14 cellular contexts compared by ENCODE assay signal in the genomic region with DNA sequence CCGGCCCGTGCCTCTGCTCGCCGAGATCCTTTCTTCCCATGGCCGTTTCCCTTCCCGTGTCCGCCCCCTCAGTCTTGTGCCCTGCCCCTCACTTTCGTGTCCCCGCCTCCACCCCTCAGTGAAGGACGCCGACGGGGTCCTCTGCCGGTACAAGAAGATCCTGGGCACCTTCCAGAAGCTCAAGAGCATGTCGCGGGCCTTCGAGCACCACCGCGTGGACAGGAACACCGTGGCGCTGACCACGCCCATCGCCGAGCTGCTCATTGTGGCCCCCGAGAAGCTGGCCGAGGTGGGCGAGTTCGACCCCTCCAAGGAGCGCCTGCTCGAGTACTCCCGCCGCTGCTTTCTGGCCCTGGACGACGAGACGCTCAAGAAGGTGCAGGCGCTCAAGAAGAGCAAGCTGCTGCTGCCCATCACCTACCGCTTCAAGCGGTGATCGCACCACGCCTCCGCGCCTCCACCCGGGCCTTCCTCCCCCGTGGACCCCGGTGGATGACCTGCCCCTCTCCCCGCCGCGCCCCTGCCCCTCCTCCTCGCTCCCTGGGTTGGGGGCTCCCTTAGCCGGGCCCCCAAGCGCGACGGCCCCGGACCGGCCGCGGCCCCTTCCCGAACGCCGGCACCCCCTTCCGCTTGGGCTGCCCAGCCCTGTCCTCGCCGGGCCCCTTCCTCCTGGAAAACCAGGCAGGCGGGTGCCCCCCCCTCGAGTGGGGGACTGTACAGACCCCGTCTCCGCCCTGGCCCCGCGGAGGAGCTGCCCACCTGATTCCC. TPM values are rescaled to one million over a fixed set of nuclear protein-coding genes. Genes with fewer than 3 reads are reported as not detected.
DNase-seq lines count a peak whose midpoint lies in the region; ATAC-seq and TF ChIP-seq lines count a peak whose summit lies in the region.
"Had no signal": no experiment of that assay in that cellular context is flagged by ENCODE, and none has a peak within 500 bp of the region (broad histone marks: within the 10 kb centered on the region; RNA-seq: fewer than 3 reads in every experiment).

No MANE protein-coding gene starts in this region.

- H3K4me1 ChIP-seq in iPS-15b (ENCODE audit: control insufficient read depth, insufficient read depth, low read length), result peaks cover under 1% of the 10 kb centered on the region
- H3K4me1 ChIP-seq in spleen, result peaks cover 35 to 76% (median 56%) of the 10 kb centered on the region in 6 donors

- H3K36me3 ChIP-seq in iPS-15b (ENCODE audit: control insufficient read depth, insufficient read depth, low read length) (peaks cover 2% of the 10 kb centered on the region), spleen (peaks cover 0 to 29% (median 0%) of the 10 kb centered on the region in 6 donors)
- H3K36me3 ChIP-seq: thyroid gland had no signal

- peak overlapping the region; percentile 68 for H3K4me3 ChIP-seq in iPS-15b (ENCODE audit: low read depth, low read length)
- H3K4me3 ChIP-seq in spleen, result peak overlapping the region in 1 of 8 donors; percentile 99

- intact Hi-C loops in activated CD4-positive, alpha-beta T cell treated with anti-CD3 and anti-CD28 coated beads for 36 hours (cut with DNase I, micrococcal nuclease), result loop anchor here in 1 of 2 experiments (1.0 to 10.0 kb wide), 4 partner anchors 9 to 1788 kb away; a partner anchor contains a TSS
- intact Hi-C loops in spleen (cut with DNase I; ENCODE audit: low total_unique reads), result no loop called here

- no peak for DNase-seq in activated CD4-positive, alpha-beta T cell treated with anti-CD3 and anti-CD28 coated beads for 36 hours
- no peak for DNase-seq in activated CD4-positive, alpha-beta T cell treated with anti-CD3 and anti-CD28 coated beads, Interleukin-2, amount 50 U/mL, for 4 hours
- DNase-seq in activated CD4-positive, alpha-beta memory T cell treated with anti-CD3 and anti-CD28 coated beads, Interleukin-2, amount 10 ng/mL, durations not matched to agents 7 days and 5 days, result no peak
- DNase-seq in spleen, result peak; percentile 91
- DNase-seq: GDM1, immature natural killer cell, NCI-H345, occipital lobe had no signal

- no peak for ATAC-seq in activated CD4-positive, alpha-beta T cell treated with anti-CD3 and anti-CD28 coated beads for 36 hours
- ATAC-seq in HG03460 (IDR thresholded peaks at IDR 0.05; ENCODE audit: unreplicated experiment) (no peak), HG03045 (IDR thresholded peaks at IDR 0.05; ENCODE audit: unreplicated experiment) (no peak), GM21526 (IDR thresholded peaks at IDR 0.05; ENCODE audit: low FRiP score, unreplicated experiment) (no peak)

- no peak for TF ChIP-seq CTCF in spleen (IDR thresholded peaks at IDR 0.05 in 8 of 11, conservative IDR thresholded peaks at IDR 0.05 in 3 of 11)

- peaks cover 24% of the 10 kb centered on the region for H3K36me3 Mint-ChIP-seq in activated CD4-positive, alpha-beta T cell treated with anti-CD3 and anti-CD28 coated beads for 36 hours (ENCODE audit: low read depth)
- peaks cover 22% of the 10 kb centered on the region for H3K36me3 Mint-ChIP-seq in activated CD4-positive, alpha-beta memory T cell treated with anti-CD3 and anti-CD28 coated beads, Interleukin-2, amount 10 ng/mL, durations not matched to agents 7 days and 5 days (ENCODE audit: low read depth)
- H3K36me3 Mint-ChIP-seq: immature natural killer cell had no signal

- H3K4me3 Mint-ChIP-seq in activated CD4-positive, alpha-beta T cell treated with anti-CD3 and anti-CD28 coated beads for 36 hours, result peak overlapping the region; percentile 86
- H3K4me3 Mint-ChIP-seq in activated CD4-positive, alpha-beta memory T cell treated with anti-CD3 and anti-CD28 coated beads, Interleukin-2, amount 10 ng/mL, durations not matched to agents 7 days and 5 days, result peak overlapping the region; percentile 24

- H3K27ac Mint-ChIP-seq in activated CD4-positive, alpha-beta T cell treated with anti-CD3 and anti-CD28 coated beads for 36 hours, result peak overlapping the region; percentile 25
- no peak overlapping the region for H3K27ac Mint-ChIP-seq in activated CD4-positive, alpha-beta memory T cell treated with anti-CD3 and anti-CD28 coated beads, Interleukin-2, amount 10 ng/mL, durations not matched to agents 7 days and 5 days

- H3K27me3 ChIP-seq in iPS-15b (ENCODE audit: control insufficient read depth, insufficient read depth, low read length) (no peaks in the 10 kb centered on the region), spleen (replicated peaks in 1 of 7) (peaks cover 0 to 9% (median 0%) of the 10 kb centered on the region in 7 donors)
- H3K27me3 ChIP-seq: thyroid gland had no signal

- CTCF ChIA-PET in activated CD4-positive, alpha-beta T cell treated with anti-CD3 and anti-CD28 coated beads for 36 hours (lab: Charles Lee), result interaction anchor here (0.7 to 1.7 kb wide), 8 partner anchors 9 to 46 kb away, joined by 3 to 11 read pairs (median 5); a partner anchor contains a TSS
- CTCF ChIA-PET in activated CD4-positive, alpha-beta memory T cell treated with anti-CD3 and anti-CD28 coated beads, Interleukin-2, amount 10 ng/mL, durations not matched to agents 7 days and 5 days (lab: Charles Lee), result interaction anchor here (0.7 to 3.0 kb wide), 11 partner anchors 8 to 572 kb away, joined by 3 to 25 read pairs (median 4); a partner anchor contains a TSS

- no peaks in the 10 kb centered on the region for H3K27me3 Mint-ChIP-seq in activated CD4-positive, alpha-beta T cell treated with anti-CD3 and anti-CD28 coated beads for 36 hours
- H3K27me3 Mint-ChIP-seq in activated CD4-positive, alpha-beta memory T cell treated with anti-CD3 and anti-CD28 coated beads, Interleukin-2, amount 10 ng/mL, durations not matched to agents 7 days and 5 days, result no peaks in the 10 kb centered on the region

- H3K27ac ChIP-seq in spleen, result peak overlapping the region in 3 of 8 donors; percentile 100

- H3K9me3 ChIP-seq in iPS-15b (ENCODE audit: control insufficient read depth, insufficient read depth, low read length), result no peaks in the 10 kb centered on the region
- no peaks in the 10 kb centered on the region for H3K9me3 ChIP-seq in spleen
- H3K9me3 ChIP-seq: HAP-1, thyroid gland had no signal

- no peaks in the 10 kb centered on the region for H3K9me3 Mint-ChIP-seq in activated CD4-positive, alpha-beta T cell treated with anti-CD3 and anti-CD28 coated beads for 36 hours (ENCODE audit: low read depth)
- H3K9me3 Mint-ChIP-seq in activated CD4-positive, alpha-beta memory T cell treated with anti-CD3 and anti-CD28 coated beads, Interleukin-2, amount 10 ng/mL, durations not matched to agents 7 days and 5 days, result no peaks in the 10 kb centered on the region
- H3K9me3 Mint-ChIP-seq: immature natural killer cell had no signal

- peaks cover 31% of the 10 kb centered on the region for H3K4me1 Mint-ChIP-seq in activated CD4-positive, alpha-beta T cell treated with anti-CD3 and anti-CD28 coated beads for 36 hours
- H3K4me1 Mint-ChIP-seq in activated CD4-positive, alpha-beta memory T cell treated with anti-CD3 and anti-CD28 coated beads, Interleukin-2, amount 10 ng/mL, durations not matched to agents 7 days and 5 days, result peaks cover 35% of the 10 kb centered on the region

- POLR2A ChIA-PET in activated CD4-positive, alpha-beta T cell treated with anti-CD3 and anti-CD28 coated beads for 36 hours (lab: Charles Lee), result interaction anchor here (0.6 kb wide), 1 partner anchor 14 kb away, joined by 3 read pairs; no protein-coding TSS in a partner anchor
- POLR2A ChIA-PET in activated CD4-positive, alpha-beta memory T cell treated with anti-CD3 and anti-CD28 coated beads, Interleukin-2, amount 10 ng/mL, durations not matched to agents 7 days and 5 days (lab: Charles Lee), result interaction anchor here (0.6 to 2.5 kb wide), 3 partner anchors 10 to 21 kb away, joined by 3 to 23 read pairs (median 3); a partner anchor contains a TSS

- no peak overlapping the region for H3K9ac ChIP-seq in iPS-15b (ENCODE audit: low read depth, low read length)

- WGBS in spleen, 5 donors, result 84 to 87% (median 85%) methylated on average over 62 to 68 of the region's 68 CpGs

- TF ChIP-seq POLR2A in spleen (IDR thresholded peaks at IDR 0.05), result no peak

RNA-seq across cellular contexts. Expression of a gene that starts 2.3 kb away (rescaled TPM):
- 100 to 1,000 TPM; 252 to 292 TPM for total RNA-seq in activated CD4-positive, alpha-beta T cell treated with anti-CD3 and anti-CD28 coated beads for 36 hours
- 100 to 1,000 TPM; 204 to 213 TPM for total RNA-seq in activated CD4-positive, alpha-beta memory T cell treated with anti-CD3 and anti-CD28 coated beads, Interleukin-2, amount 10 ng/mL, durations not matched to agents 7 days and 5 days
- total RNA-seq in spleen, result 100 to 1,000 TPM; 109 to 218 (median 176) TPM
- 100 to 1,000 TPM in 1 of 3 donors, 10 to 100 TPM in 2; 67.2 to 190 (median 85.5) TPM for polyA plus RNA-seq in spleen

RNA-seq across cellular contexts. Expression of a gene that starts 4.5 kb away (rescaled TPM):
- 1 to 10 TPM; 6.2 to 6.3 TPM for total RNA-seq in activated CD4-positive, alpha-beta T cell treated with anti-CD3 and anti-CD28 coated beads for 36 hours
- 1 to 10 TPM; 3.7 to 3.8 TPM for total RNA-seq in activated CD4-positive, alpha-beta memory T cell treated with anti-CD3 and anti-CD28 coated beads, Interleukin-2, amount 10 ng/mL, durations not matched to agents 7 days and 5 days
- 10 to 100 TPM; 11.9 to 23.4 (median 14.4) TPM for total RNA-seq in spleen
- polyA plus RNA-seq in spleen, result 10 to 100 TPM; 26.7 to 40.1 (median 37.8) TPM

RNA-seq across cellular contexts. Expression of a gene that starts 9.0 kb away (rescaled TPM):
- 10 to 100 TPM; 18.9 to 26.9 TPM for total RNA-seq in activated CD4-positive, alpha-beta T cell treated with anti-CD3 and anti-CD28 coated beads for 36 hours
- 10 to 100 TPM; 26.6 to 30.1 TPM for total RNA-seq in activated CD4-positive, alpha-beta memory T cell treated with anti-CD3 and anti-CD28 coated beads, Interleukin-2, amount 10 ng/mL, durations not matched to agents 7 days and 5 days
- 10 to 100 TPM; 21.4 to 34.9 (median 27.2) TPM for total RNA-seq in spleen
- 10 to 100 TPM; 39.8 to 46.5 (median 43.6) TPM for polyA plus RNA-seq in spleen

RNA-seq across cellular contexts. Expression of a gene that starts 11.7 kb away (rescaled TPM):
- 10 to 100 TPM; 24.2 to 35.6 TPM for total RNA-seq in activated CD4-positive, alpha-beta T cell treated with anti-CD3 and anti-CD28 coated beads for 36 hours
- 10 to 100 TPM; 35.7 to 39.7 TPM for total RNA-seq in activated CD4-positive, alpha-beta memory T cell treated with anti-CD3 and anti-CD28 coated beads, Interleukin-2, amount 10 ng/mL, durations not matched to agents 7 days and 5 days
- total RNA-seq in spleen, result 10 to 100 TPM; 25.4 to 58.7 (median 31.7) TPM
- polyA plus RNA-seq in spleen, result 10 to 100 TPM; 18.9 to 36.7 (median 33.3) TPM

RNA-seq across cellular contexts. Expression of a gene that starts 22.5 kb away (rescaled TPM):
- 10 to 100 TPM; 32.5 to 37.1 TPM for total RNA-seq in activated CD4-positive, alpha-beta T cell treated with anti-CD3 and anti-CD28 coated beads for 36 hours
- total RNA-seq in activated CD4-positive, alpha-beta memory T cell treated with anti-CD3 and anti-CD28 coated beads, Interleukin-2, amount 10 ng/mL, durations not matched to agents 7 days and 5 days, result 10 to 100 TPM; 63.9 to 64.5 TPM
- total RNA-seq in spleen, result 100 to 1,000 TPM; 100 to 166 (median 129) TPM
- 100 to 1,000 TPM in 1 of 3 donors, 10 to 100 TPM in 2; 36.8 to 115 (median 42.6) TPM for polyA plus RNA-seq in spleen
